ENCODE assay signal across 9 cellular contexts in the genomic region with DNA sequence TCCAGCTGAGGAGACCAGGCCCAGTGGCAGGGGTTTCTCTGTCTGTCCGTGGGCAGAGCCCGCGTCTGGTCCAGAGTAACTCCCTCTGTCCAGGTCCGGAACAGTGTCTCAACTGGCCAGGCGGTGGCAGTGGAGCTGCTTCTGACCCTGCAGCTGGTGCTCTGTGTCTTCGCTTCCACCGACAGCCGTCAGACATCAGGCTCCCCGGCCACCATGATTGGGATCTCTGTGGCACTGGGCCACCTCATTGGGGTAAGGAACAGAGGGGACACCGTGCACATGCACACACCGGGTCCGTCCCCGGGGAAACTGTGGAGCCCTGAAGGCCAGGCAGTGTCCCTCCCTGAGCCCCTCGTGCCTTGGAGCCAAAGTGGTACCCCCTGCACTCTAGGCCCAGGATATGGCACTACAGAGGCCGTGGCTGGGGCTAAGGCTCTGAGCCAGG. TPM values are rescaled to one million over a fixed set of nuclear protein-coding genes. Genes with fewer than 3 reads are reported as not detected.
A peak's percentile ranks its signal among the peaks of the same experiment; 100 is the strongest.
DNase-seq lines count a peak whose midpoint lies in the region; ATAC-seq and TF ChIP-seq lines count a peak whose summit lies in the region.
"Had no signal": no experiment of that assay in that cellular context is flagged by ENCODE, and none has a peak within 500 bp of the region (broad histone marks: within the 10 kb centered on the region; RNA-seq: fewer than 3 reads in every experiment).

No MANE protein-coding gene starts in this region.

- H3K4me3 Mint-ChIP-seq in T-helper 17 cell: no peak overlapping the region
- H3K4me3 Mint-ChIP-seq: activated T-cell treated with anti-CD3 and anti-CD28 coated beads, Interleukin-2, amount 50 U/mL, for 72 hours had no signal

- H3K9me3 ChIP-seq in GM23248 (ENCODE audit: low read depth) (no peaks in the 10 kb centered on the region), T-helper 17 cell (ENCODE audit: control insufficient read depth, low read length, poor library complexity, severe bottlenecking) (no peaks in the 10 kb centered on the region)

- H3F3A ChIP-seq in GM23248 (ENCODE audit: insufficient read depth): no peaks in the 10 kb centered on the region

- peak; percentile 45 for DNase-seq in GM23248
- peak; percentile 84 for DNase-seq in Right ventricle myocardium superior
- peak; percentile 33 for DNase-seq in pulmonary artery endothelial cell (ENCODE audit: low read depth, low spot score)
- DNase-seq in Kasumi-1 (lab: John Stamatoyannopoulos, UW): no peak
- no peak for DNase-seq in NCI-H2171 treated with DMSO at 0.1 percent for 48 hours (lab: John Stamatoyannopoulos, UW)
- DNase-seq in T-helper 17 cell: no peak
- DNase-seq: activated T-cell treated with anti-CD3 and anti-CD28 coated beads, Interleukin-2, amount 50 U/mL, for 72 hours had no signal

- H3K9me2 ChIP-seq in GM23248 (ENCODE audit: insufficient read depth): no peaks in the 10 kb centered on the region

- no peaks in the 10 kb centered on the region for H3K36me3 Mint-ChIP-seq in T-helper 17 cell (ENCODE audit: low read depth)

- no peak overlapping the region for H3K9ac ChIP-seq in GM23248

- ATAC-seq in Right ventricle myocardium superior (ENCODE audit: poor library complexity) (peak; percentile 93), HG03342 (IDR thresholded peaks at IDR 0.05; ENCODE audit: unreplicated experiment) (no peak), T-helper 17 cell (no peak)

- no peaks in the 10 kb centered on the region for H3K36me3 ChIP-seq in GM23248 (ENCODE audit: low read depth)

- H3K27me3 Mint-ChIP-seq in T-helper 17 cell: no peaks in the 10 kb centered on the region

- peak; percentile 88 for TF ChIP-seq CTCF in VCaP (conservative IDR thresholded peaks at IDR 0.05)

- no peak overlapping the region for H3K27ac ChIP-seq in GM23248
- no peak overlapping the region for H3K27ac ChIP-seq in VCaP

- H2AFZ ChIP-seq in GM23248: no peak overlapping the region

- no peak overlapping the region for H3K4me3 ChIP-seq in GM23248

- H3K4me2 ChIP-seq in GM23248 (ENCODE audit: unreplicated experiment): no peak overlapping the region

- 89 to 91% methylated on average over 15 of the region's 15 CpGs for WGBS in GM23248 (ENCODE audit: low coverage in 1 of 2, low lambda C conversion rate in 2 of 2, missing lambda C conversion rate in 2 of 2), 2 experiments

- peaks cover 9% of the 10 kb centered on the region for H3K27me3 ChIP-seq in GM23248 (replicated peaks; ENCODE audit: insufficient read depth)

- in situ Hi-C loops in GM23248 (cut with MboI): no loop called here

- H3K27ac Mint-ChIP-seq in T-helper 17 cell: no peak overlapping the region
- H3K27ac Mint-ChIP-seq: activated T-cell treated with anti-CD3 and anti-CD28 coated beads, Interleukin-2, amount 50 U/mL, for 72 hours had no signal

- H3K4me1 Mint-ChIP-seq in T-helper 17 cell: no peaks in the 10 kb centered on the region

- no peaks in the 10 kb centered on the region for H3K4me1 ChIP-seq in GM23248 (ENCODE audit: insufficient read depth)

- intact Hi-C loops in Right ventricle myocardium superior (cut with DNase I): loop anchor here (10.0 kb wide), 1 partner anchor 199 kb away; no protein-coding TSS in a partner anchor

- no peaks in the 10 kb centered on the region for H3K79me2 ChIP-seq in GM23248 (ENCODE audit: insufficient read depth)

- no peaks in the 10 kb centered on the region for H4K20me1 ChIP-seq in GM23248 (ENCODE audit: insufficient read depth)

RNA-seq across cellular contexts. Expression of gene AQP6, which starts 1.5 kb away (rescaled TPM):
- total RNA-seq in GM23248 (2014; rRNA removed; shearing (Covaris generic)): not detected in 2 replicates
- not detected in 2 replicates for polyA plus RNA-seq in GM23248 (2016; fragmentation: Nextera tagmentation; extraction: Ambion mirVana)
- not detected for total RNA-seq in Right ventricle myocardium superior
- total RNA-seq in pulmonary artery endothelial cell: 0.04 TPM in 1 of 2 replicates, not detected in the other
- total RNA-seq in T-helper 17 cell: not detected
- total RNA-seq: activated T-cell treated with anti-CD3 and anti-CD28 coated beads, Interleukin-2, amount 50 U/mL, for 72 hours had no signal

RNA-seq across cellular contexts. Expression of gene AQP5, which starts 12.6 kb away (rescaled TPM):
- total RNA-seq in GM23248 (2014; rRNA removed; shearing (Covaris generic)): not detected in 2 replicates
- polyA plus RNA-seq in GM23248 (2016; fragmentation: Nextera tagmentation; extraction: Ambion mirVana): not detected in 2 replicates
- total RNA-seq in Right ventricle myocardium superior (0.38 TPM), pulmonary artery endothelial cell (0.07 and 0.60 TPM in 2 replicates), T-helper 17 cell (not detected)
- total RNA-seq: activated T-cell treated with anti-CD3 and anti-CD28 coated beads, Interleukin-2, amount 50 U/mL, for 72 hours had no signal

RNA-seq across cellular contexts. Expression of gene AQP2, which starts 23.7 kb away (rescaled TPM):
- total RNA-seq in GM23248 (2014; rRNA removed; shearing (Covaris generic)): not detected in 2 replicates
- polyA plus RNA-seq in GM23248 (2016; fragmentation: Nextera tagmentation; extraction: Ambion mirVana): not detected in 2 replicates
- total RNA-seq in Right ventricle myocardium superior (not detected), pulmonary artery endothelial cell (not detected in 2 replicates), T-helper 17 cell (not detected)
- total RNA-seq: activated T-cell treated with anti-CD3 and anti-CD28 coated beads, Interleukin-2, amount 50 U/mL, for 72 hours had no signal

RNA-seq across cellular contexts. Expression of gene RACGAP1, which starts 51.0 kb away (rescaled TPM):
- total RNA-seq in GM23248 (2014; rRNA removed; shearing (Covaris generic)): 55.4 and 63.5 TPM in 2 replicates
- polyA plus RNA-seq in GM23248 (2016; fragmentation: Nextera tagmentation; extraction: Ambion mirVana): 35.4 and 35.7 TPM in 2 replicates
- 5.6 TPM for total RNA-seq in Right ventricle myocardium superior
- 49.2 and 84.9 TPM in 2 replicates for total RNA-seq in pulmonary artery endothelial cell
- total RNA-seq in T-helper 17 cell: 1 to 10 TPM; 6.8 to 7.3 TPM

Comparison
In these comparisons a context has a peak if more than half of its experiments do, and no peak if none do; other contexts are left out.
1. DNase-seq: peak in GM23248 (single experiment), Right ventricle myocardium superior (single experiment) and pulmonary artery endothelial cell (single experiment); none in Kasumi-1 (0 of 2), NCI-H2171 treated with DMSO at 0.1 percent for 48 hours (single experiment) and T-helper 17 cell (0 of 3).